Comparison of ENCODE assay signal across 22 cellular contexts in genomic region chr10:24554036-24554435, GRCh38.
DNase-seq lines count a peak whose midpoint lies in the region; ATAC-seq and TF ChIP-seq lines count a peak whose summit lies in the region.
"Had no signal": no experiment of that assay in that cellular context is flagged by ENCODE, and none has a peak within 500 bp of the region (broad histone marks: within the 10 kb centered on the region; RNA-seq: fewer than 3 reads in every experiment).

No MANE protein-coding gene starts in this region.

- H3K4me3 ChIP-seq in right atrium auricular region, result no peak overlapping the region
- H3K4me3 ChIP-seq in Caco-2 (ENCODE audit: low read depth, low read length), result no peak overlapping the region
- no peak overlapping the region for H3K4me3 ChIP-seq in Karpas-422 (ENCODE audit: low read length)
- H3K4me3 ChIP-seq: BLaER1 treated with 17β-estradiol and CSF1 and Interleukin-3, amounts not matched to agents 10 nM and 100 nM; GM12878 had no signal

- POLR2A ChIA-PET in Caco-2 (lab: Charles Lee), result interaction anchor here (0.5 kb wide), 1 partner anchor 235 kb away, joined by 3 read pairs; no protein-coding TSS in a partner anchor

- H3K79me2 ChIP-seq in Karpas-422 (ENCODE audit: low read length), result no peaks in the 10 kb centered on the region

- no peak overlapping the region for H3K27ac ChIP-seq in right atrium auricular region
- H3K27ac ChIP-seq in Karpas-422 (ENCODE audit: low read length), result no peak overlapping the region
- H3K27ac ChIP-seq: BLaER1 treated with 17β-estradiol and CSF1 and Interleukin-3, amounts not matched to agents 10 nM and 100 nM; C4-2B had no signal

- H3K9me3 Mint-ChIP-seq in Caco-2 (ENCODE audit: unreplicated experiment) (no peaks in the 10 kb centered on the region), osteocyte (ENCODE audit: unreplicated experiment) (no peaks in the 10 kb centered on the region)
- H3K9me3 Mint-ChIP-seq: CD4-positive, alpha-beta T cell; CD8-positive, alpha-beta T cell had no signal

- no peak overlapping the region for H2AFZ ChIP-seq in Karpas-422 (ENCODE audit: low read length)

- H3K9me3 ChIP-seq in right atrium auricular region, result no peaks in the 10 kb centered on the region
- no peaks in the 10 kb centered on the region for H3K9me3 ChIP-seq in Caco-2
- no peaks in the 10 kb centered on the region for H3K9me3 ChIP-seq in Karpas-422 (ENCODE audit: low read length)

- H3K27me3 Mint-ChIP-seq in Caco-2 (ENCODE audit: insufficient read depth, unreplicated experiment) (no peaks in the 10 kb centered on the region), osteocyte (ENCODE audit: unreplicated experiment) (peaks cover 31% of the 10 kb centered on the region)
- H3K27me3 Mint-ChIP-seq: CD4-positive, alpha-beta T cell had no signal

- H3K27ac Mint-ChIP-seq in Caco-2 (ENCODE audit: unreplicated experiment) (peak overlapping the region; percentile 7), osteocyte (ENCODE audit: unreplicated experiment) (no peak overlapping the region)
- H3K27ac Mint-ChIP-seq: B cell; CD4-positive, alpha-beta T cell; CD8-positive, alpha-beta T cell had no signal

- peak; percentile 28 for DNase-seq in activated CD8-positive, alpha-beta memory T cell treated with anti-CD3 and anti-CD28 coated beads for 24 hours
- DNase-seq in activated CD8-positive, alpha-beta memory T cell treated with anti-CD3 and anti-CD28 coated beads, Interleukin-2, amount 50 U/mL, for 4 hours, result no peak
- DNase-seq in right atrium auricular region (ENCODE audit: low spot score) (peak; percentile 44), Right ventricle myocardium inferior (ENCODE audit: missing footprints) (no peak), Caco-2 (no peak), osteocyte (ENCODE audit: extremely low spot score, unreplicated experiment) (peak; percentile 54), Karpas-422 (no peak), nucleus accumbens (lab: John Stamatoyannopoulos, UW) (no peak)
- DNase-seq: 8988T; AML-193; CD4-positive, alpha-beta T cell; CD8-positive, alpha-beta T cell; DMS 273 treated with DMSO at 0.1 percent for 48 hours; DMS153; DMS53; DND-41; EL; GDM1 had no signal

- ATAC-seq in Right ventricle myocardium inferior, result no peak
- ATAC-seq: CD8-positive, alpha-beta T cell; GM12878 had no signal

- H3K4me3 Mint-ChIP-seq in Caco-2 (ENCODE audit: unreplicated experiment), result no peak overlapping the region
- H3K4me3 Mint-ChIP-seq in osteocyte (ENCODE audit: unreplicated experiment), result no peak overlapping the region
- H3K4me3 Mint-ChIP-seq: B cell; CD4-positive, alpha-beta T cell; CD8-positive, alpha-beta T cell had no signal

- H3K4me1 ChIP-seq in right atrium auricular region (no peaks in the 10 kb centered on the region), Caco-2 (0 out of 2 replicates have a peak, but pooled peaks cover 4% of the 10 kb centered on the region), Karpas-422 (ENCODE audit: low read length) (no peaks in the 10 kb centered on the region)

- H4K20me1 ChIP-seq in Karpas-422 (ENCODE audit: insufficient read depth, low read depth, low read length), result no peaks in the 10 kb centered on the region
- H4K20me1 ChIP-seq: BLaER1 treated with 17β-estradiol and CSF1 and Interleukin-3, amounts not matched to agents 10 nM and 100 nM had no signal

- H3K4me2 ChIP-seq in Karpas-422 (ENCODE audit: low read depth, low read length, poor library complexity, severe bottlenecking), result no peak overlapping the region
- H3K4me2 ChIP-seq: BLaER1 treated with 17β-estradiol and CSF1 and Interleukin-3, amounts not matched to agents 10 nM and 100 nM had no signal

- H3K36me3 ChIP-seq in right atrium auricular region, result no peaks in the 10 kb centered on the region
- no peaks in the 10 kb centered on the region; the same call in 1 of the 2 replicates for H3K36me3 ChIP-seq in Caco-2 (ENCODE audit: control insufficient read depth, insufficient read depth, low read length)
- no peaks in the 10 kb centered on the region for H3K36me3 ChIP-seq in Karpas-422 (ENCODE audit: insufficient read depth, low read length)
- H3K36me3 ChIP-seq: BLaER1 treated with 17β-estradiol and CSF1 and Interleukin-3, amounts not matched to agents 10 nM and 100 nM had no signal

- BruUV-seq in Caco-2 (replicated peaks; lab: Mats Ljungman, UMichigan), result no TSS peak

- H3K36me3 Mint-ChIP-seq in Caco-2 (ENCODE audit: insufficient read depth, unreplicated experiment), result peaks cover 50% of the 10 kb centered on the region
- H3K36me3 Mint-ChIP-seq in osteocyte (ENCODE audit: unreplicated experiment), result peaks cover 3% of the 10 kb centered on the region
- H3K36me3 Mint-ChIP-seq: CD8-positive, alpha-beta T cell had no signal

- CTCF ChIA-PET in Caco-2 (lab: Charles Lee), result interaction anchor here (1.0 kb wide), 1 partner anchor 63 kb away, joined by 3 read pairs; no protein-coding TSS in a partner anchor

- no peak for TF ChIP-seq CTCF in right atrium auricular region (IDR thresholded peaks at IDR 0.05)
- no peak for TF ChIP-seq CTCF in Caco-2 (IDR thresholded peaks at IDR 0.05; ENCODE audit: insufficient read depth in 1 of 2, low read depth in 1 of 2, low read length in 1 of 2, severe bottlenecking in 1 of 2, unreplicated experiment in 1 of 2)
- no peak for TF ChIP-seq CTCF in osteocyte (IDR thresholded peaks at IDR 0.05)

- intact Hi-C loops in Right ventricle myocardium inferior (cut with DNase I) (loop anchor here (10.0 kb wide), 1 partner anchor 1399 kb away; no protein-coding TSS in a partner anchor), Caco-2 (cut with micrococcal nuclease; ENCODE audit: unreplicated experiment) (loop anchor here (5.0 to 10.0 kb wide), 2 partner anchors 347 to 1029 kb away; partner anchors contain the start of gene KIAA1217)

- H3K27me3 ChIP-seq in right atrium auricular region (no peaks in the 10 kb centered on the region), Caco-2 (replicated peaks; ENCODE audit: control insufficient read depth, insufficient read depth, low read length) (no peaks in the 10 kb centered on the region), Karpas-422 (ENCODE audit: low read length) (no peaks in the 10 kb centered on the region)
- H3K27me3 ChIP-seq: BLaER1 treated with 17β-estradiol and CSF1 and Interleukin-3, amounts not matched to agents 10 nM and 100 nM had no signal

- no peak overlapping the region for H3K9ac ChIP-seq in Karpas-422 (ENCODE audit: low read length)
- H3K9ac ChIP-seq: BLaER1 treated with 17β-estradiol and CSF1 and Interleukin-3, amounts not matched to agents 10 nM and 100 nM had no signal

- no peaks in the 10 kb centered on the region for H3K9me2 ChIP-seq in Karpas-422 (replicated peaks; ENCODE audit: insufficient read depth, low read length)

- H3K4me1 Mint-ChIP-seq in Caco-2 (ENCODE audit: low read depth, unreplicated experiment), result peaks cover 8% of the 10 kb centered on the region
- H3K4me1 Mint-ChIP-seq in osteocyte (ENCODE audit: unreplicated experiment), result peaks cover 5% of the 10 kb centered on the region
- H3K4me1 Mint-ChIP-seq: B cell had no signal

Comparison
In these comparisons a context has a peak if more than half of its experiments do, and no peak if none do; other contexts are left out.
1. DNase-seq: peak in activated CD8-positive, alpha-beta memory T cell treated with anti-CD3 and anti-CD28 coated beads for 24 hours (single experiment), right atrium auricular region (single experiment) and osteocyte (single experiment); none in activated CD8-positive, alpha-beta memory T cell treated with anti-CD3 and anti-CD28 coated beads, Interleukin-2, amount 50 U/mL, for 4 hours (single experiment), Right ventricle myocardium inferior (single experiment), Caco-2 (0 of 2), Karpas-422 (single experiment) and nucleus accumbens (0 of 56).